In genomic region chr13:52929826-52930225, GRCh38 we compare ENCODE assay signal across 23 cellular contexts.
DNase-seq lines count a peak whose midpoint lies in the region; ATAC-seq, FAIRE-seq and TF ChIP-seq lines count a peak whose summit lies in the region.
"Had no signal": no experiment of that assay in that cellular context is flagged by ENCODE, and none has a peak within 500 bp of the region (broad histone marks: within the 10 kb centered on the region; RNA-seq: fewer than 3 reads in every experiment).

No MANE protein-coding gene starts in this region.

- H2BK15ac ChIP-seq in H1 (ENCODE audit: low read length) = no peak overlapping the region; the same call in 1 of the 2 replicates
- H2BK15ac ChIP-seq in neuronal stem cell (ENCODE audit: low read length) = no peak overlapping the region

- in situ Hi-C loops in SK-MEL-5 (cut with HindIII; ENCODE audit: low pct_unique_long_range_greater_than_20kb, low sequenced_read_pairs) = no loop called here

- TF ChIP-seq EP300 in H1 (IDR thresholded peaks at IDR 0.05; ENCODE audit: borderline replicate concordance in 1 of 2, low read depth in 2 of 2, low read length in 2 of 2) = no peak

- H3K9ac ChIP-seq in H1 (replicated peaks in 1 of 4; ENCODE audit: extremely low read depth in 1 of 4, low read depth in 3 of 4, low read length in 3 of 4) (no peak overlapping the region), neuronal stem cell (ENCODE audit: low read depth, low read length, poor library complexity) (no peak overlapping the region)
- H3K9ac ChIP-seq: BLaER1 treated with 17β-estradiol and CSF1 and Interleukin-3, amounts not matched to agents 10 nM and 100 nM had no signal

- no peaks in the 10 kb centered on the region for H3K27me3 ChIP-seq in H1 (replicated peaks in 1 of 4; ENCODE audit: control insufficient read depth in 3 of 4, extremely low read depth in 1 of 4, insufficient read depth in 3 of 4, low read length in 3 of 4)
- no peaks in the 10 kb centered on the region for H3K27me3 ChIP-seq in neuronal stem cell (ENCODE audit: control insufficient read depth in 3 of 3, insufficient read depth in 3 of 3, low read depth in 1 of 3, low read length in 3 of 3)
- H3K27me3 ChIP-seq in right cardiac atrium (ENCODE audit: control insufficient read depth, insufficient read depth) = no peaks in the 10 kb centered on the region
- H3K27me3 ChIP-seq: BLaER1 treated with 17β-estradiol and CSF1 and Interleukin-3, amounts not matched to agents 10 nM and 100 nM had no signal

- no peak overlapping the region for H2BK12ac ChIP-seq in H1 (ENCODE audit: low read depth, low read length)
- no peak overlapping the region for H2BK12ac ChIP-seq in neuronal stem cell (ENCODE audit: low read length)

- no peaks in the 10 kb centered on the region for H3K9me3 ChIP-seq in H1 (ENCODE audit: insufficient read depth in 2 of 2, low read depth in 1 of 2, low read length in 1 of 2)
- H3K9me3 ChIP-seq in neuronal stem cell (replicated peaks in 1 of 2; ENCODE audit: control insufficient read depth in 2 of 2, insufficient read depth in 1 of 2, low read depth in 1 of 2, low read length in 2 of 2) = peaks cover 2 to 3% of the 10 kb centered on the region in 2 donors
- H3K9me3 ChIP-seq in right cardiac atrium (ENCODE audit: control insufficient read depth, low read length) = no peaks in the 10 kb centered on the region
- H3K9me3 ChIP-seq: A549; BLaER1 treated with 17β-estradiol and CSF1 and Interleukin-3, amounts not matched to agents 10 nM and 100 nM; Caco-2 had no signal

- H3K79me1 ChIP-seq in H1 (ENCODE audit: low read depth, low read length) = no peaks in the 10 kb centered on the region; the same call in 1 of the 2 replicates
- H3K79me1 ChIP-seq in neuronal stem cell (ENCODE audit: low read depth, low read length) = no peaks in the 10 kb centered on the region

- no peaks in the 10 kb centered on the region for H4K20me1 ChIP-seq in H1 (replicated peaks in 1 of 2; ENCODE audit: control insufficient read depth in 1 of 2, insufficient read depth in 2 of 2, low read length in 2 of 2)
- H4K20me1 ChIP-seq: BLaER1 treated with 17β-estradiol and CSF1 and Interleukin-3, amounts not matched to agents 10 nM and 100 nM had no signal

- WGBS in H1 (ENCODE audit: extremely low coverage in 1 of 2, insufficient coverage in 1 of 2, insufficient read length in 1 of 2, insufficient replicate concordance in 2 of 2, low coverage in 1 of 2, low lambda C conversion rate in 2 of 2, missing lambda C conversion rate in 1 of 2), 2 experiments = 88% methylated on average over 2 of the region's 2 CpGs; no CpG with 5 or more reads in 1 of the 2 experiments
- no CpG with 5 or more reads among the region's 2 CpGs for WGBS in neuronal stem cell (ENCODE audit: extremely low coverage in 2 of 2, insufficient read length in 2 of 2, insufficient replicate concordance in 1 of 2), 2 donors
- WGBS in right cardiac atrium = 62% methylated on average over 2 of the region's 2 CpGs

- H3K36me3 ChIP-seq in H1 (ENCODE audit: control insufficient read depth in 2 of 4, insufficient read depth in 4 of 4, low read length in 3 of 4) = no peaks in the 10 kb centered on the region
- H3K36me3 ChIP-seq in neuronal stem cell (replicated peaks in 1 of 2; ENCODE audit: control insufficient read depth in 2 of 2, insufficient read depth in 2 of 2, low read length in 2 of 2) = no peaks in the 10 kb centered on the region
- H3K36me3 ChIP-seq: BLaER1 treated with 17β-estradiol and CSF1 and Interleukin-3, amounts not matched to agents 10 nM and 100 nM had no signal

- H2AK5ac ChIP-seq in H1 (ENCODE audit: low read depth, low read length) = no peak overlapping the region
- no peak overlapping the region for H2AK5ac ChIP-seq in neuronal stem cell (ENCODE audit: low read depth, low read length)

- no peak overlapping the region for H3K56ac ChIP-seq in H1 (replicated peaks; ENCODE audit: insufficient read length, low read depth, low read length)

- H3K4ac ChIP-seq in H1 (replicated peaks; ENCODE audit: insufficient read length, low read depth, low read length) (no peak overlapping the region), neuronal stem cell (ENCODE audit: low read length) (no peak overlapping the region)

- DNase-seq in LHCN-M2 (ENCODE audit: low read depth) = peak; percentile 5
- peak; percentile 56 for DNase-seq in SK-MEL-5 (ENCODE audit: low read depth, low spot score)
- DNase-seq in H1 (ENCODE audit: low read depth in 1 of 2, low spot score in 2 of 2) = no peak
- no peak for DNase-seq in neuronal stem cell (ENCODE audit: low spot score)
- no peak for DNase-seq in right cardiac atrium
- no peak for DNase-seq in NCI-H1694 treated with DMSO at 0.1 percent for 48 hours (lab: John Stamatoyannopoulos, UW)
- DNase-seq in left ventricle myocardium superior = no peak
- DNase-seq: AML-193; Caco-2; Calu3; CD4-positive, alpha-beta T cell; CD8-positive, alpha-beta T cell; DMS79 treated with DMSO at 0.1 percent for 48 hours; GF-D8 had no signal

- POLR2A ChIA-PET in H1 (lab: Charles Lee; ENCODE audit: partially characterized antibody) = no interaction called here

- H3K18ac ChIP-seq in H1 (ENCODE audit: extremely low read depth, low read length) (no peak overlapping the region), neuronal stem cell (ENCODE audit: low read length) (no peak overlapping the region)

- H3K23ac ChIP-seq in H1 (ENCODE audit: insufficient read length) (no peak overlapping the region), neuronal stem cell (ENCODE audit: low read depth, low read length, poor library complexity) (no peak overlapping the region)

- no peak overlapping the region for H2BK20ac ChIP-seq in H1 (ENCODE audit: low read length)

- H3K23me2 ChIP-seq in H1 (ENCODE audit: low read depth, low read length) = no peaks in the 10 kb centered on the region

- no peaks in the 10 kb centered on the region for H3K79me2 ChIP-seq in H1 (ENCODE audit: control insufficient read depth in 1 of 2, insufficient read depth in 2 of 2, low read length in 2 of 2)

- H4K5ac ChIP-seq in H1 (ENCODE audit: insufficient read length, low read depth, low read length) = no peak overlapping the region

- H4K91ac ChIP-seq in H1 (replicated peaks; ENCODE audit: insufficient read length, low read length) (no peak overlapping the region), neuronal stem cell (ENCODE audit: low read depth, low read length, poor library complexity) (peak overlapping the region; percentile 45)

- H3K4me3 ChIP-seq in H1 (ENCODE audit: extremely low read depth in 1 of 4, insufficient read depth in 2 of 4, low read depth in 3 of 4, low read length in 4 of 4) (no peak overlapping the region), neuronal stem cell (ENCODE audit: low read length in 2 of 2) (no peak overlapping the region), right cardiac atrium (ENCODE audit: low read length) (no peak overlapping the region)
- H3K4me3 ChIP-seq: A549; BLaER1 treated with 17β-estradiol and CSF1 and Interleukin-3, amounts not matched to agents 10 nM and 100 nM had no signal

- H3K4me1 ChIP-seq in H1 (replicated peaks in 1 of 4; ENCODE audit: control insufficient read depth in 3 of 4, insufficient read depth in 4 of 4, low read length in 3 of 4) (no peaks in the 10 kb centered on the region; a peak in 2 of 7 replicates), neuronal stem cell (ENCODE audit: control insufficient read depth in 2 of 2, insufficient read depth in 1 of 2, low read depth in 1 of 2, low read length in 2 of 2) (peaks cover 35 to 48% of the 10 kb centered on the region in 2 donors), right cardiac atrium (ENCODE audit: control insufficient read depth, insufficient read depth, low read length) (no peaks in the 10 kb centered on the region)
- H3K4me1 ChIP-seq: A549, Caco-2 had no signal

- CTCF ChIA-PET in H1 (lab: Charles Lee; ENCODE audit: partially characterized antibody) = interaction anchor here (0.6 to 2.1 kb wide), 4 partner anchors 8 to 202 kb away, joined by 3 to 12 read pairs (median 5); no protein-coding TSS in a partner anchor

- no peak overlapping the region for H2BK5ac ChIP-seq in H1 (ENCODE audit: low read depth, low read length)
- H2BK5ac ChIP-seq in neuronal stem cell (ENCODE audit: low read length) = no peak overlapping the region

- TF ChIP-seq RAD21 in H1 (IDR thresholded peaks at IDR 0.05 in 1 of 2, conservative IDR thresholded peaks at IDR 0.05 in 1 of 2; ENCODE audit: low read depth in 2 of 2, low read length in 2 of 2) = no peak

- FAIRE-seq in H1 (lab: Jason Lieb, UNC) = no peak
- FAIRE-seq: A549, D721Med, G401.6, GM12891, GM18507 had no signal

- intact Hi-C loops in right cardiac atrium (cut with DNase I) (no loop called here), left ventricle myocardium superior (cut with micrococcal nuclease) (no loop called here)

- H2AFZ ChIP-seq in H1 (ENCODE audit: low read length) (no peak overlapping the region), neuronal stem cell (ENCODE audit: low read length) (peak overlapping the region; percentile 13)

- H3K14ac ChIP-seq in H1 (ENCODE audit: insufficient read length) (no peak overlapping the region), neuronal stem cell (ENCODE audit: low read length) (no peak overlapping the region)

- H4K8ac ChIP-seq in H1 (ENCODE audit: extremely low read depth, insufficient read depth, low read length) (no peak overlapping the region), neuronal stem cell (ENCODE audit: low read depth, low read length) (no peak overlapping the region)

- TF ChIP-seq CTCF in H1 (IDR thresholded peaks at IDR 0.05; ENCODE audit: control extremely low read depth in 1 of 3, insufficient read depth in 1 of 3, low read depth in 1 of 3, low read length in 3 of 3) = no peak

- TF ChIP-seq POLR2A in H1 (IDR thresholded peaks at IDR 0.05; ENCODE audit: control extremely low read depth in 1 of 2, low read depth in 2 of 2, low read length in 2 of 2) = no peak

- ATAC-seq in right cardiac atrium = no peak
- no peak for ATAC-seq in GM21526 (IDR thresholded peaks at IDR 0.05; ENCODE audit: low FRiP score, unreplicated experiment)
- no peak for ATAC-seq in left ventricle myocardium superior
- ATAC-seq: A549; CD8-positive, alpha-beta T cell had no signal

- H3K27ac ChIP-seq in H1 (ENCODE audit: low read depth, low read length) (no peak overlapping the region), neuronal stem cell (replicated peaks; ENCODE audit: low read length) (no peak overlapping the region), right cardiac atrium (ENCODE audit: low read length) (no peak overlapping the region)
- H3K27ac ChIP-seq: 22Rv1; A549; BLaER1 treated with 17β-estradiol and CSF1 and Interleukin-3, amounts not matched to agents 10 nM and 100 nM; C4-2B had no signal

- H2BK120ac ChIP-seq in H1 (replicated peaks; ENCODE audit: low read depth, low read length) = peak overlapping the region; percentile 11
- H2BK120ac ChIP-seq in neuronal stem cell (ENCODE audit: low read depth, low read length) = no peak overlapping the region

- H3K4me2 ChIP-seq in H1 (ENCODE audit: insufficient read depth in 1 of 2, low read depth in 2 of 2, low read length in 2 of 2) (no peak overlapping the region), neuronal stem cell (ENCODE audit: insufficient read depth, low read length, poor library complexity, severe bottlenecking) (no peak overlapping the region)
- H3K4me2 ChIP-seq: A549; BLaER1 treated with 17β-estradiol and CSF1 and Interleukin-3, amounts not matched to agents 10 nM and 100 nM had no signal

TF ChIP-seq in H1, 55 proteins besides CTCF, POLR2A, EP300 and RAD21 (continues in another document):
- TF ChIP-seq BRCA1 (IDR thresholded peaks at IDR 0.05; ENCODE audit: low read depth, low read length) (no peak), HDAC2 (IDR thresholded peaks at IDR 0.05; ENCODE audit: borderline replicate concordance in 1 of 2, low read depth in 2 of 2, low read length in 2 of 2) (no peak)

Comparison
In these comparisons a context has a peak if more than half of its experiments do, and no peak if none do; other contexts are left out.
1. DNase-seq: peak in LHCN-M2 (single experiment) and SK-MEL-5 (single experiment); none in H1 (0 of 2), neuronal stem cell (single experiment), right cardiac atrium (0 of 3), NCI-H1694 treated with DMSO at 0.1 percent for 48 hours (single experiment) and left ventricle myocardium superior (single experiment).